In the genomic region with DNA sequence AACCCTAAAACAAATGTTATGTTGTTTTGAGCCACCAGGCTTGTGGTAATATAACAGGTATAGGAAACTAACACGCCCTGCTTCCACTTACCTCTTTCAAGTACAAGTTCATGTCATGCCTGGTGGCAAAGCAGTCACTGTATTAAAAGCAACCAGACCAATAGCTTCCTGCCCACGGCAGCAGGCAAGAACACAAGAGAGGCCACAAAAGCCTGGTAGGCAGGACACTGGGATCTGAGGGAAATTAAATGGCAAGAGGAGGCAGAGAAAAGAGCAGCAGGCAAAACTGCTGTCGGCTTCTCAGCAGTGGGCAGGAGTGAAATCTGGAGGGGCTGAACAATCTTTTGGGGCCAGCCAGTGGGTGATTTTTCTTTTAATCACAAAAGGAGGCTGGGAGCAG, we compare ENCODE assay signal across 8 cellular contexts. TPM values are rescaled to one million over a fixed set of nuclear protein-coding genes. Genes with fewer than 3 reads are reported as not detected.
A peak's percentile ranks its signal among the peaks of the same experiment; 100 is the strongest.
DNase-seq lines count a peak whose midpoint lies in the region; ATAC-seq lines count a peak whose summit lies in the region.

No MANE protein-coding gene starts in this region.

- peak; percentile 27 for ATAC-seq in esophagus mucosa
- ATAC-seq in GM21528 (IDR thresholded peaks at IDR 0.05; ENCODE audit: low FRiP score, unreplicated experiment) = no peak

- no peaks in the 10 kb centered on the region for H3K27me3 ChIP-seq in subcutaneous abdominal adipose tissue (ENCODE audit: control insufficient read depth in 5 of 5, insufficient read depth in 4 of 5, low read length in 5 of 5)

- H3K4me3 ChIP-seq in subcutaneous abdominal adipose tissue (ENCODE audit: low read depth in 1 of 5, low read length in 5 of 5) = peak overlapping the region in 4 of 5 donors; percentile 8 to 82 (median 34)

- DNase-seq in NCI-H82 (lab: John Stamatoyannopoulos, UW) (peak; percentile 71), NCI-H82 treated with DMSO at 0.1 percent for 48 hours (lab: John Stamatoyannopoulos, UW; ENCODE audit: unreplicated experiment) (no peak), NOMO-1 (lab: John Stamatoyannopoulos, UW; ENCODE audit: unreplicated experiment in 2 of 2) (no peak), amniotic stem cell (lab: John Stamatoyannopoulos, UW) (no peak)
- peak; percentile 63 for DNase-seq in activated CD4-positive, alpha-beta T cell treated with anti-CD3 and anti-CD28 coated beads for 48 hours

- peak overlapping the region; percentile 32 for H3K27ac ChIP-seq in subcutaneous abdominal adipose tissue (ENCODE audit: low read depth, low read length)

- no peaks in the 10 kb centered on the region for H3K36me3 ChIP-seq in subcutaneous abdominal adipose tissue (ENCODE audit: control insufficient read depth in 5 of 5, insufficient read depth in 5 of 5, low read length in 5 of 5)

- H3K4me1 ChIP-seq in subcutaneous abdominal adipose tissue (ENCODE audit: control insufficient read depth in 5 of 5, insufficient read depth in 5 of 5, low read length in 5 of 5) = peaks cover 0 to 47% (median 32%) of the 10 kb centered on the region in 5 donors

- no peaks in the 10 kb centered on the region for H3K9me3 ChIP-seq in subcutaneous abdominal adipose tissue (ENCODE audit: control insufficient read depth in 5 of 5, low read length in 5 of 5)

- H3K9ac ChIP-seq in subcutaneous abdominal adipose tissue (ENCODE audit: low read length in 5 of 5) = peak overlapping the region; percentile 16 to 62 (median 56)

RNA-seq across cellular contexts. Expression of a gene that starts 2.2 kb away (rescaled TPM):
- total RNA-seq in esophagus mucosa = 54.7 TPM

Comparison
In these comparisons a context has a peak if more than half of its experiments do, and no peak if none do; other contexts are left out.
1. DNase-seq: peak in NCI-H82 (single experiment) and activated CD4-positive, alpha-beta T cell treated with anti-CD3 and anti-CD28 coated beads for 48 hours (single experiment); none in NCI-H82 treated with DMSO at 0.1 percent for 48 hours (single experiment), NOMO-1 (0 of 2) and amniotic stem cell (single experiment).